Comparison of ENCODE assay signal across 25 cellular contexts in genomic region chr5:72477176-72477575, GRCh38. TPM values are rescaled to one million over a fixed set of nuclear protein-coding genes. Genes with fewer than 3 reads are reported as not detected.
"Had no signal": no experiment of that assay in that cellular context is flagged by ENCODE, and none has a peak within 500 bp of the region (broad histone marks: within the 10 kb centered on the region; RNA-seq: fewer than 3 reads in every experiment).

No MANE protein-coding gene starts in this region.

- ATAC-seq: esophagus mucosa; left lung; naive thymus-derived CD4-positive, alpha-beta T cell; sciatic nerve; T-helper 17 cell had no signal

- H3K4me2 ChIP-seq: hepatocyte, smooth muscle cell had no signal

- H3K36me3 ChIP-seq: cardiac muscle cell, left lung, thoracic aorta had no signal

- H3K4me3 ChIP-seq: cardiac muscle cell, hepatocyte, left lung, lung, smooth muscle cell, thoracic aorta had no signal

- H3K4me1 Mint-ChIP-seq: activated naive CD4-positive, alpha-beta T cell treated with anti-CD3 and anti-CD28 coated beads, Interleukin-2, amount 10 ng/mL, durations not matched to agents 7 days and 5 days; T-helper 17 cell had no signal

- DNase-seq: activated CD4-positive, alpha-beta memory T cell treated with anti-CD3 and anti-CD28 coated beads for 36 hours; activated CD4-positive, alpha-beta T cell treated with anti-CD3 and anti-CD28 coated beads for 4 hours; activated CD4-positive, CD25-positive, alpha-beta regulatory T cell; activated naive CD4-positive, alpha-beta T cell treated with anti-CD3 and anti-CD28 coated beads, Interleukin-2, amount 10 ng/mL, durations not matched to agents 7 days and 5 days; activated T-cell treated with anti-CD3 and anti-CD28 coated beads, Interleukin-2, amount 50 U/mL, for 48 hours; cortex of kidney; effector CD4-positive, alpha-beta T cell; glutamatergic neuron; kidney glomerular epithelial cell; left lung; naive thymus-derived CD4-positive, alpha-beta T cell; stimulated activated CD4-positive, alpha-beta T cell treated with anti-CD3 and anti-CD28 coated beads, Interleukin-15, amount 100 ng/mL, for 24 hours; stimulated activated CD4-positive, alpha-beta T cell treated with anti-CD3 and anti-CD28 coated beads, Interleukin-2, amount 100 ng/mL, for 48 hours; stimulated activated CD8-positive, alpha-beta memory T cell treated with anti-CD3 and anti-CD28 coated beads, Interleukin-4, amount 100 ng/mL, for 48 hours; stimulated activated naive CD4-positive, alpha-beta T cell treated with Interleukin-2 at 50 U/mL for 16 hours; T-helper 17 cell had no signal

- H3K9me3 Mint-ChIP-seq: activated CD4-positive, alpha-beta memory T cell treated with anti-CD3 and anti-CD28 coated beads for 36 hours; activated naive CD4-positive, alpha-beta T cell treated with anti-CD3 and anti-CD28 coated beads, Interleukin-2, amount 10 ng/mL, durations not matched to agents 7 days and 5 days had no signal

- H3K79me2 ChIP-seq: hepatocyte had no signal

- H2AFZ ChIP-seq: hepatocyte had no signal

- H3K27me3 Mint-ChIP-seq: type B pancreatic cell had no signal

- H3K36me3 Mint-ChIP-seq: activated CD4-positive, alpha-beta memory T cell treated with anti-CD3 and anti-CD28 coated beads for 36 hours; activated naive CD4-positive, alpha-beta T cell treated with anti-CD3 and anti-CD28 coated beads, Interleukin-2, amount 10 ng/mL, durations not matched to agents 7 days and 5 days; naive thymus-derived CD4-positive, alpha-beta T cell; type B pancreatic cell had no signal

- H3K27me3 ChIP-seq: cardiac muscle cell, hepatocyte, left lung had no signal

- H3K4me3 Mint-ChIP-seq: activated CD4-positive, alpha-beta memory T cell treated with anti-CD3 and anti-CD28 coated beads for 36 hours; activated naive CD4-positive, alpha-beta T cell treated with anti-CD3 and anti-CD28 coated beads, Interleukin-2, amount 10 ng/mL, durations not matched to agents 7 days and 5 days; naive thymus-derived CD4-positive, alpha-beta T cell; neural crest cell; T-helper 17 cell; type B pancreatic cell had no signal

- H3K9me3 ChIP-seq: left lung, thoracic aorta had no signal

- H3K27ac Mint-ChIP-seq: activated CD4-positive, alpha-beta memory T cell treated with anti-CD3 and anti-CD28 coated beads for 36 hours; activated naive CD4-positive, alpha-beta T cell treated with anti-CD3 and anti-CD28 coated beads, Interleukin-2, amount 10 ng/mL, durations not matched to agents 7 days and 5 days; naive thymus-derived CD4-positive, alpha-beta T cell; T-helper 17 cell; type B pancreatic cell had no signal

- H3K27ac ChIP-seq: cardiac muscle cell, hepatocyte, left lung had no signal

RNA-seq across cellular contexts. Expression of gene ZNF366, which starts 30.0 kb away (rescaled TPM):
- total RNA-seq: activated CD4-positive, alpha-beta memory T cell treated with anti-CD3 and anti-CD28 coated beads for 36 hours; cardiac muscle cell; neural crest cell; smooth muscle cell had no signal
- polyA plus RNA-seq: cardiac muscle cell; hepatocyte; naive thymus-derived CD4-positive, alpha-beta T cell; smooth muscle cell had no signal
